8 cellular contexts compared by ENCODE assay signal in genomic region chr18:51196116-51196810, GRCh38. TPM values are rescaled to one million over a fixed set of nuclear protein-coding genes. Genes with fewer than 3 reads are reported as not detected.
DNase-seq lines count a peak whose midpoint lies in the region; ATAC-seq lines count a peak whose summit lies in the region.

No MANE protein-coding gene starts in this region.

- H3K27ac ChIP-seq in duodenal mucosa (ENCODE audit: low read depth, low read length) (peak overlapping the region; percentile 92), mesenchymal stem cell (ENCODE audit: low read length, poor library complexity, severe bottlenecking) (peak overlapping the region; percentile 78)

- H3K18ac ChIP-seq in mesenchymal stem cell (ENCODE audit: low read depth in 1 of 2, low read length in 2 of 2): peak overlapping the region; percentile 98 to 99

- peak overlapping the region; percentile 39 for H3K4me2 ChIP-seq in mesenchymal stem cell (ENCODE audit: low read length, poor library complexity, severe bottlenecking)

- no peaks in the 10 kb centered on the region for H3K9me3 ChIP-seq in duodenal mucosa (ENCODE audit: control insufficient read depth in 1 of 2, low read length in 2 of 2)
- H3K9me3 ChIP-seq in mesenchymal stem cell (ENCODE audit: control insufficient read depth, low read length): no peaks in the 10 kb centered on the region

- H3K23ac ChIP-seq in mesenchymal stem cell (ENCODE audit: low read length in 2 of 2): peak overlapping the region; percentile 96 to 99

- H2AFZ ChIP-seq in mesenchymal stem cell (ENCODE audit: low read depth, low read length): peak overlapping the region; percentile 71

- H3K36me3 ChIP-seq in duodenal mucosa (ENCODE audit: control insufficient read depth in 1 of 2, insufficient read depth in 2 of 2, low read length in 2 of 2) (no peaks in the 10 kb centered on the region), mesenchymal stem cell (ENCODE audit: control insufficient read depth in 1 of 2, insufficient read depth in 2 of 2, low read depth in 1 of 2, low read length in 2 of 2) (no peaks in the 10 kb centered on the region)

- peak overlapping the region; percentile 63 for H2AK5ac ChIP-seq in mesenchymal stem cell (ENCODE audit: low read length, severe bottlenecking)

- H4K91ac ChIP-seq in mesenchymal stem cell (ENCODE audit: low read length): peak overlapping the region; percentile 96

- WGBS in mesenchymal stem cell: under 1% methylated on average over 47 of the region's 67 CpGs

- peak overlapping the region; percentile 89 to 99 for H3K14ac ChIP-seq in mesenchymal stem cell (ENCODE audit: low read length in 2 of 2)

- peak; percentile 71 for DNase-seq in DMS53 (lab: John Stamatoyannopoulos, UW)
- DNase-seq in DMS53 treated with DMSO at 0.1 percent for 48 hours (lab: John Stamatoyannopoulos, UW; ENCODE audit: unreplicated experiment): no peak
- peak; percentile 42 for DNase-seq in activated CD4-positive, alpha-beta T cell treated with anti-CD3 and anti-CD28 coated beads, Interleukin-2, amount 50 U/mL, for 1 hour
- DNase-seq in mesenchymal stem cell: peak; percentile 34
- peak; percentile 15 for DNase-seq in stimulated activated CD8-positive, alpha-beta memory T cell treated with anti-CD3 and anti-CD28 coated beads, Interleukin-15, amount 100 ng/mL, for 24 hours (ENCODE audit: low read depth)

- H3K79me1 ChIP-seq in mesenchymal stem cell (replicated peaks; ENCODE audit: low read length, poor library complexity, severe bottlenecking): no peaks in the 10 kb centered on the region

- H2BK12ac ChIP-seq in mesenchymal stem cell (ENCODE audit: low read length in 2 of 2): no peak overlapping the region

- peak overlapping the region; percentile 85 for H4K8ac ChIP-seq in mesenchymal stem cell (ENCODE audit: low read length)

- peak overlapping the region; percentile 80 to 97 for H3K4me3 ChIP-seq in duodenal mucosa (ENCODE audit: low read depth in 1 of 2, low read length in 2 of 2)
- H3K4me3 ChIP-seq in mesenchymal stem cell (ENCODE audit: insufficient read depth in 1 of 2, low read depth in 1 of 2, low read length in 2 of 2): peak overlapping the region; percentile 96 to 99

- peak overlapping the region; percentile 97 for H2BK120ac ChIP-seq in mesenchymal stem cell (ENCODE audit: low read depth, low read length)

- H2BK5ac ChIP-seq in mesenchymal stem cell (ENCODE audit: low read depth, low read length, poor library complexity, severe bottlenecking): peak overlapping the region; percentile 94

- H3K27me3 ChIP-seq in duodenal mucosa (ENCODE audit: control insufficient read depth in 1 of 2, insufficient read depth in 2 of 2, low read length in 2 of 2) (no peaks in the 10 kb centered on the region), mesenchymal stem cell (ENCODE audit: control insufficient read depth in 1 of 2, insufficient read depth in 1 of 2, low read length in 2 of 2) (no peaks in the 10 kb centered on the region)

- peak overlapping the region; percentile 88 to 97 for H3K9ac ChIP-seq in duodenal mucosa (ENCODE audit: low read depth in 1 of 2, low read length in 2 of 2)
- H3K9ac ChIP-seq in mesenchymal stem cell (ENCODE audit: low read length): peak overlapping the region; percentile 94

- peak; percentile 0 for ATAC-seq in HG03521 (IDR thresholded peaks at IDR 0.05; ENCODE audit: unreplicated experiment)
- ATAC-seq in HG03457 (IDR thresholded peaks at IDR 0.05; ENCODE audit: unreplicated experiment): no peak

- H3K4me1 ChIP-seq in duodenal mucosa (ENCODE audit: control insufficient read depth in 1 of 2, insufficient read depth in 2 of 2, low read length in 2 of 2) (peaks cover 35% of the 10 kb centered on the region in 2 donors), mesenchymal stem cell (ENCODE audit: control insufficient read depth, insufficient read depth, low read depth, low read length) (peaks cover 1% of the 10 kb centered on the region)

- peak overlapping the region; percentile 94 for H2BK15ac ChIP-seq in mesenchymal stem cell (ENCODE audit: low read depth, poor library complexity, severe bottlenecking)

- H3K4ac ChIP-seq in mesenchymal stem cell (ENCODE audit: low read depth in 1 of 2, low read length in 2 of 2): peak overlapping the region; percentile 35 to 89

RNA-seq across cellular contexts. Expression of gene MEX3C, which starts 1.2 kb away (rescaled TPM):
- polyA plus RNA-seq in mesenchymal stem cell (2013, experiment 1 of 2): 55.3 TPM
- 57.2 TPM for polyA plus RNA-seq in mesenchymal stem cell (2013, experiment 2 of 2)
